ENCODE assay signal across 8 cellular contexts in genomic region chr6:142692942-142693341, GRCh38.
DNase-seq lines count a peak whose midpoint lies in the region; ATAC-seq, FAIRE-seq and TF ChIP-seq lines count a peak whose summit lies in the region.

No MANE protein-coding gene starts in this region.

- 29% methylated on average over 8 of the region's 11 CpGs for WGBS in mammary epithelial cell (ENCODE audit: low coverage, missing lambda C conversion rate)

- H3K36me3 ChIP-seq in HEK293 (ENCODE audit: control insufficient read depth in 2 of 2, insufficient read depth in 1 of 2, low read length in 2 of 2) (no peaks in the 10 kb centered on the region), mammary epithelial cell (ENCODE audit: insufficient read depth, low read length) (no peaks in the 10 kb centered on the region), kidney (ENCODE audit: control insufficient read depth in 1 of 2, insufficient read depth in 2 of 2, low read length in 2 of 2) (no peaks in the 10 kb centered on the region)

- no peaks in the 10 kb centered on the region for H3K4me1 ChIP-seq in HEK293 (ENCODE audit: control insufficient read depth, insufficient read depth, low read length)
- peaks cover 22% of the 10 kb centered on the region for H3K4me1 ChIP-seq in mammary epithelial cell (ENCODE audit: insufficient read depth, low read length)
- H3K4me1 ChIP-seq in kidney (ENCODE audit: control insufficient read depth in 1 of 2, insufficient read depth in 1 of 2, low read depth in 1 of 2, low read length in 2 of 2), result peaks cover 0 to 2% of the 10 kb centered on the region in 2 donors

- TF ChIP-seq CTCF in HEK293 (tag by site-specific recombination; IDR thresholded peaks at IDR 0.05) (peak; percentile 81), WTC11 (IDR thresholded peaks at IDR 0.05) (peak; percentile 86), mammary epithelial cell (conservative IDR thresholded peaks at IDR 0.05 in 1 of 2, IDR thresholded peaks at IDR 0.05 in 1 of 2; ENCODE audit: extremely low read depth in 1 of 2, insufficient read depth in 1 of 2, low read depth in 1 of 2, low read length in 2 of 2) (peak; percentile 91 to 92), kidney (IDR thresholded peaks at IDR 0.05; ENCODE audit: borderline replicate concordance, extremely low read depth, insufficient read depth) (peak; percentile 94)

- H3K4me3 Mint-ChIP-seq in WTC11, result peak overlapping the region; percentile 30; the same call in 1 of the 2 replicates

- H3K27ac Mint-ChIP-seq in WTC11, result peak overlapping the region; percentile 39; the same call in 1 of the 2 replicates

- intact Hi-C loops in mammary epithelial cell (cut with micrococcal nuclease) (loop anchor here (1.0 to 10.0 kb wide), 12 partner anchors 126 to 1312 kb away; partner anchors contain the start of gene PLAGL1), kidney (cut with DNase I) (loop anchor here (5.0 to 10.0 kb wide), 3 partner anchors 262 to 732 kb away; no protein-coding TSS in a partner anchor)

- H3K27me3 Mint-ChIP-seq in WTC11 (ENCODE audit: low read depth), result no peaks in the 10 kb centered on the region

- H3K9ac ChIP-seq in mammary epithelial cell (ENCODE audit: insufficient read depth, low read length) (no peak overlapping the region), kidney (ENCODE audit: low read length in 2 of 2) (no peak overlapping the region)

- FAIRE-seq in G401.6 (lab: Jason Lieb, UNC) (peak; percentile 86), kidney (lab: Jason Lieb, UNC) (peak; percentile 38)

- ATAC-seq in WTC11 (peak; percentile 92), HG03045 (IDR thresholded peaks at IDR 0.05; ENCODE audit: unreplicated experiment) (no peak)

- H3K4me3 ChIP-seq in HEK293 (ENCODE audit: low read depth, low read length) (no peak overlapping the region), mammary epithelial cell (replicated peaks in 1 of 3; ENCODE audit: insufficient read depth in 1 of 3, low read depth in 2 of 3, low read length in 3 of 3) (no peak overlapping the region), kidney (ENCODE audit: low read length in 2 of 2) (no peak overlapping the region)

- BruUV-seq in mammary epithelial cell (replicated peaks; lab: Mats Ljungman, UMichigan), result no TSS peak

- dilution Hi-C loops in mammary epithelial cell (cut with HindIII; ENCODE audit: low sequenced_read_pairs), result loop anchor here (5.0 kb wide), 1 partner anchor 729 kb away; no protein-coding TSS in a partner anchor

- no peaks in the 10 kb centered on the region for H3K27me3 ChIP-seq in mammary epithelial cell (ENCODE audit: insufficient read depth, low read length)

- no peaks in the 10 kb centered on the region for H3K9me3 Mint-ChIP-seq in WTC11

- H3K4me2 ChIP-seq in mammary epithelial cell (ENCODE audit: insufficient read depth, low read depth, low read length), result no peak overlapping the region

- no peaks in the 10 kb centered on the region for H3K36me3 Mint-ChIP-seq in WTC11

- no peaks in the 10 kb centered on the region for H3K9me3 ChIP-seq in HEK293 (ENCODE audit: control insufficient read depth, insufficient read depth, low read depth, low read length)
- H3K9me3 ChIP-seq in mammary epithelial cell (replicated peaks; ENCODE audit: insufficient read depth, low read length), result no peaks in the 10 kb centered on the region
- H3K9me3 ChIP-seq in kidney (ENCODE audit: control insufficient read depth in 1 of 2, low read length in 2 of 2), result no peaks in the 10 kb centered on the region

- POLR2A ChIA-PET in HEK293 (lab: Yijun Ruan, JAX), result no interaction called here
- POLR2A ChIA-PET in WTC11 (lab: Charles Lee), result no interaction called here

- no peak overlapping the region for H3K27ac ChIP-seq in HEK293 (ENCODE audit: extremely low read depth, low read depth, low read length)
- H3K27ac ChIP-seq in mammary epithelial cell (ENCODE audit: insufficient read depth, low read depth, low read length), result no peak overlapping the region
- no peak overlapping the region for H3K27ac ChIP-seq in kidney (ENCODE audit: low read depth in 2 of 2, low read length in 2 of 2)

- no peaks in the 10 kb centered on the region for H3K79me2 ChIP-seq in mammary epithelial cell (ENCODE audit: insufficient read depth, low read length)

- H2AFZ ChIP-seq in mammary epithelial cell (ENCODE audit: low read depth, low read length), result peak overlapping the region; percentile 38

- peak; percentile 14 to 18 for DNase-seq in NCI-H1930 (lab: John Stamatoyannopoulos, UW)
- DNase-seq in WTC11 (ENCODE audit: low spot score), result peak; percentile 71
- peak; percentile 57 for DNase-seq in mammary epithelial cell
- DNase-seq in kidney, result peak; percentile 77
- DNase-seq in stimulated activated CD4-positive, alpha-beta T cell treated with anti-CD3 and anti-CD28 coated beads, Interleukin-1b, Interleukin-23, amount 100 ng/mL, for 24 hours (ENCODE audit: low read depth in 4 of 4, low spot score in 1 of 4), result peak; percentile 42 to 65 (median 52)

- in situ Hi-C loops in mammary epithelial cell (cut with MboI; ENCODE audit: low sequenced_read_pairs in 2 of 2), result loop anchor here (5.0 to 25.0 kb wide), 3 partner anchors 126 to 744 kb away; partner anchors contain the start of gene HIVEP2 (in 1 of the 2)

- CTCF ChIA-PET in HEK293 (lab: Yijun Ruan, JAX), result interaction anchor here (0.7 to 3.6 kb wide), 50 partner anchors 8 to 818 kb away, joined by 3 to 48 read pairs (median 4); partner anchors contain the start of gene FUCA2
- CTCF ChIA-PET in WTC11 (lab: Charles Lee), result interaction anchor here (1.2 to 2.3 kb wide), 5 partner anchors 8 to 645 kb away, joined by 3 to 14 read pairs (median 5); no protein-coding TSS in a partner anchor
- CTCF ChIA-PET in mammary epithelial cell (lab: Charles Lee; ENCODE audit: low non-redundant PET), result interaction anchor here (0.6 kb wide), 1 partner anchor 528 kb away, joined by 4 read pairs; no protein-coding TSS in a partner anchor

- H4K20me1 ChIP-seq in mammary epithelial cell (ENCODE audit: insufficient read depth, low read length), result no peaks in the 10 kb centered on the region

- peaks cover 23% of the 10 kb centered on the region for H3K4me1 Mint-ChIP-seq in WTC11

TF ChIP-seq in WTC11, 78 proteins besides CTCF, POLR2A, EP300 and RAD21:
- TF ChIP-seq ZBTB21 (CRISPR knock-in tag; IDR thresholded peaks at IDR 0.05; ENCODE audit: borderline replicate concordance), result 0 out of 2 replicates have a peak, but pooled peaks have one; percentile 25
- TF ChIP-seq, protein P1, sequence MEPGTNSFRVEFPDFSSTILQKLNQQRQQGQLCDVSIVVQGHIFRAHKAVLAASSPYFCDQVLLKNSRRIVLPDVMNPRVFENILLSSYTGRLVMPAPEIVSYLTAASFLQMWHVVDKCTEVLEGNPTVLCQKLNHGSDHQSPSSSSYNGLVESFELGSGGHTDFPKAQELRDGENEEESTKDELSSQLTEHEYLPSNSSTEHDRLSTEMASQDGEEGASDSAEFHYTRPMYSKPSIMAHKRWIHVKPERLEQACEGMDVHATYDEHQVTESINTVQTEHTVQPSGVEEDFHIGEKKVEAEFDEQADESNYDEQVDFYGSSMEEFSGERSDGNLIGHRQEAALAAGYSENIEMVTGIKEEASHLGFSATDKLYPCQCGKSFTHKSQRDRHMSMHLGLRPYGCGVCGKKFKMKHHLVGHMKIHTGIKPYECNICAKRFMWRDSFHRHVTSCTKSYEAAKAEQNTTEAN (CRISPR knock-in tag; IDR thresholded peaks at IDR 0.05), result no peak

Comparison
In these comparisons a context has a peak if more than half of its experiments do, and no peak if none do; other contexts are left out.
1. DNase-seq: peak in every context shown above with its lines; median percentile 77 in kidney; 71 in WTC11; 57 in mammary epithelial cell; 52 in stimulated activated CD4-positive, alpha-beta T cell treated with anti-CD3 and anti-CD28 coated beads, Interleukin-1b, Interleukin-23, amount 100 ng/mL, for 24 hours; 16 in NCI-H1930.